ENCODE assay signal across 1 cellular context in the genomic region with DNA sequence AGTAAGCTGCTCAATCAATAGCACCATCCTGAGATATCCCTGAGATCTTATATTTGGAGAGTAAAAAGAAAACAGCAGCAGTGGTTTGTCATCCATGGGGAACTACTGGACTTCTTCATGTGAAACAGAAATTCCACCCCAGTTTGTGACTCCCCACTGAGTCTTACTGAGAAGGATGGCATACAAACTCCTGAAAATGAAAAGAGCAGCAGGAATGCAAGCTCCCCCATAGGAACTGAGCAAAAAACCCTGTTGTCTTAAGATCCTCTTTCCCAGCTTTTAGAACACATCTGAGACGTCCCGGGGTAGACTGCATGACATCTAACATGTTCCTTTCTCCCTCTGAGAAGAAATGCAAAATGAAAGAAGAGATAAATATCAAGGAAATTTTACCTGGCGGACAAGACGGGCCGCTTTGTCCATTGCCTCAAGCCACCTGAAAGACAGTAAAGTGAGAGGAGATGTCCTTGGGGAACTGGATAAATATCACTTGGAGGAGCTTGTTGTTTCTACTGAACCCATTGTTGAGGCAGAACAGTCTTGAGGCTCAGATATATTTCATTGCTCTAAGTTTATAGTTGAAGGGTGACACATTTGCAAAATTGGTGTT.
TF ChIP-seq lines count a peak whose summit lies in the region.

No MANE protein-coding gene starts in this region.

TF ChIP-seq in IMR-90, 13 proteins besides CTCF, POLR2A, EP300 and RAD21 (continued from another document):
- TF ChIP-seq, protein P1, sequence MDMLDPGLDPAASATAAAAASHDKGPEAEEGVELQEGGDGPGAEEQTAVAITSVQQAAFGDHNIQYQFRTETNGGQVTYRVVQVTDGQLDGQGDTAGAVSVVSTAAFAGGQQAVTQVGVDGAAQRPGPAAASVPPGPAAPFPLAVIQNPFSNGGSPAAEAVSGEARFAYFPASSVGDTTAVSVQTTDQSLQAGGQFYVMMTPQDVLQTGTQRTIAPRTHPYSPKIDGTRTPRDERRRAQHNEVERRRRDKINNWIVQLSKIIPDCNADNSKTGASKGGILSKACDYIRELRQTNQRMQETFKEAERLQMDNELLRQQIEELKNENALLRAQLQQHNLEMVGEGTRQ (IDR thresholded peaks at IDR 0.05; ENCODE audit: low read depth, low read length): no peak
- TF ChIP-seq MXI1 (IDR thresholded peaks at IDR 0.05; ENCODE audit: borderline replicate concordance, low read depth, low read length) (no peak), NFE2L2 (IDR thresholded peaks at IDR 0.05; ENCODE audit: low read depth, low read length) (no peak), MAZ (IDR thresholded peaks at IDR 0.05; ENCODE audit: borderline replicate concordance, low read depth, low read length) (no peak), RFX5 (IDR thresholded peaks at IDR 0.05; ENCODE audit: low read depth, low read length) (no peak)
